Comparison of ENCODE assay signal across 1 cellular context in the genomic region with DNA sequence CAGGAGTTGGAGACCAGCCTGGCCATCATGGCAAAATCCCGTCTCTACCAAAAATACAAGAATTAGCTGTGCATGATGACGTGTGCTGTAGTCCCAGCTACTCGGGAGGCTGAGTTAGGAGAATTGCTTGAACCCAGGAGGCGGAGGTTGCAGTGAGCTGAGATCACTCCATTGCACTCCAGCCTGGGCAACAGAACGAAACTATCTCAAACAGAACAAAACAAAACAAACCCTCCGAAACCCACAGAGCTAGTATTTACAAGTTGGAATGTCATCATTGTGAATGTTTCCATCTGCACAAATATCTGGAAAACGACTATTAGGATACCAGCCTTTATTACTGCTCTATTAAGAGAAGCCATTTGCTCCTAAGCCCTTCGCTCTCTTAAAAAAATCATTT.
TF ChIP-seq lines count a peak whose summit lies in the region.

No MANE protein-coding gene starts in this region.

TF ChIP-seq in IMR-90, 13 proteins besides CTCF, POLR2A, EP300 and RAD21:
- TF ChIP-seq MAFK (IDR thresholded peaks at IDR 0.05; ENCODE audit: low read depth, low read length) (no peak), FOS (IDR thresholded peaks at IDR 0.05; ENCODE audit: low read depth, low read length) (no peak), SMC3 (IDR thresholded peaks at IDR 0.05; ENCODE audit: low read depth, low read length) (no peak), MAZ (IDR thresholded peaks at IDR 0.05; ENCODE audit: borderline replicate concordance, low read depth, low read length) (no peak), BHLHE40 (IDR thresholded peaks at IDR 0.05; ENCODE audit: low read depth, low read length) (no peak), RFX5 (IDR thresholded peaks at IDR 0.05; ENCODE audit: low read depth, low read length) (no peak), NFE2L2 (IDR thresholded peaks at IDR 0.05; ENCODE audit: low read depth, low read length) (no peak), RCOR1 (IDR thresholded peaks at IDR 0.05; ENCODE audit: insufficient replicate concordance, low read length) (no peak), CEBPB (IDR thresholded peaks at IDR 0.05; ENCODE audit: low read depth, low read length) (no peak), CHD1 (IDR thresholded peaks at IDR 0.05; ENCODE audit: low read depth, low read length) (no peak), MXI1 (IDR thresholded peaks at IDR 0.05; ENCODE audit: borderline replicate concordance, low read depth, low read length) (no peak)
- TF ChIP-seq, protein P1, sequence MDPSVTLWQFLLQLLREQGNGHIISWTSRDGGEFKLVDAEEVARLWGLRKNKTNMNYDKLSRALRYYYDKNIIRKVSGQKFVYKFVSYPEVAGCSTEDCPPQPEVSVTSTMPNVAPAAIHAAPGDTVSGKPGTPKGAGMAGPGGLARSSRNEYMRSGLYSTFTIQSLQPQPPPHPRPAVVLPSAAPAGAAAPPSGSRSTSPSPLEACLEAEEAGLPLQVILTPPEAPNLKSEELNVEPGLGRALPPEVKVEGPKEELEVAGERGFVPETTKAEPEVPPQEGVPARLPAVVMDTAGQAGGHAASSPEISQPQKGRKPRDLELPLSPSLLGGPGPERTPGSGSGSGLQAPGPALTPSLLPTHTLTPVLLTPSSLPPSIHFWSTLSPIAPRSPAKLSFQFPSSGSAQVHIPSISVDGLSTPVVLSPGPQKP (IDR thresholded peaks at IDR 0.05; ENCODE audit: borderline replicate concordance, low read depth, low read length): no peak
- TF ChIP-seq, protein P2, sequence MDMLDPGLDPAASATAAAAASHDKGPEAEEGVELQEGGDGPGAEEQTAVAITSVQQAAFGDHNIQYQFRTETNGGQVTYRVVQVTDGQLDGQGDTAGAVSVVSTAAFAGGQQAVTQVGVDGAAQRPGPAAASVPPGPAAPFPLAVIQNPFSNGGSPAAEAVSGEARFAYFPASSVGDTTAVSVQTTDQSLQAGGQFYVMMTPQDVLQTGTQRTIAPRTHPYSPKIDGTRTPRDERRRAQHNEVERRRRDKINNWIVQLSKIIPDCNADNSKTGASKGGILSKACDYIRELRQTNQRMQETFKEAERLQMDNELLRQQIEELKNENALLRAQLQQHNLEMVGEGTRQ (IDR thresholded peaks at IDR 0.05; ENCODE audit: low read depth, low read length): no peak
TF ChIP-seq in IMR-90: peak in this region for 0.
